Comparison of ENCODE assay signal across 7 cellular contexts in the genomic region with DNA sequence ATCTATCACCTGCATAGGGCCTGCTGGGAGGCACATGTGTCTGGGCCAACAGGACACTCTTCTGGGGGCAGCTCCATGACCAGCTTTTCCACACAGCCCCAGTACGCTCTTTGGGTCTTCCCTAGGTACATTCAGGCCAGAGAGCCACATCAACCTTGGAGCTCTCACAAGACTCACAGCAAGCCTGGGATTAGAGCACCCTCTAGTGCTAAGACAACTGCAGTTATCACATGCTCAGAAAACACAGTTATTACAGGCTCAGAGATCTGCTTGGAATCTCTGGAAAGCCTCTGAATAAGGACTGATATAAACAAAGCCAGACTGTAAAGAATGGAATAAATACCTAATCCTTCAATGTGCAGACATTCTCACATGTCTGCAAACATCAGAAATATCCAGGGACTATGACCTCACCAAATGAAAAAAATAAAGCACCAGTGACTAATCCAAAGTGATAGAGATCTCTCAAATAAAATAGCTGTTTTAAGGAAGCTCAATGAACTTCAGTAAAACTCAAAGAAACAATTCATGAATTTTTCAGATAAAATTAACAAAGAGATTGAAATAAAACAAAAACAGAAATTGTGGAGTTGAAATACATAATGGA.
DNase-seq lines count a peak whose midpoint lies in the region; ATAC-seq and TF ChIP-seq lines count a peak whose summit lies in the region.

No MANE protein-coding gene starts in this region.

- no peaks in the 10 kb centered on the region for H3K4me1 ChIP-seq in Karpas-422 (ENCODE audit: low read length)

- H4K20me1 ChIP-seq in Karpas-422 (ENCODE audit: insufficient read depth, low read depth, low read length) = no peaks in the 10 kb centered on the region

- H3K9ac ChIP-seq in Karpas-422 (ENCODE audit: low read length) = no peak overlapping the region

- H3K79me2 ChIP-seq in Karpas-422 (ENCODE audit: low read length) = no peaks in the 10 kb centered on the region

- H3K27ac ChIP-seq in Karpas-422 (ENCODE audit: low read length) (no peak overlapping the region), WERI-Rb-1 (no peak overlapping the region)

- H3K27me3 ChIP-seq in Karpas-422 (ENCODE audit: low read length) (no peaks in the 10 kb centered on the region), WERI-Rb-1 (ENCODE audit: insufficient read depth, low read depth, severe bottlenecking) (no peaks in the 10 kb centered on the region)

- H3K9me3 ChIP-seq in Karpas-422 (ENCODE audit: low read length) (peaks cover 3% of the 10 kb centered on the region; the same call in 1 of the 2 replicates), WERI-Rb-1 (ENCODE audit: severe bottlenecking) (peaks cover 8% of the 10 kb centered on the region)

- no peak overlapping the region for H3K4me2 ChIP-seq in Karpas-422 (ENCODE audit: low read depth, low read length, poor library complexity, severe bottlenecking)

- H2AFZ ChIP-seq in Karpas-422 (ENCODE audit: low read length) = no peak overlapping the region

- H3K4me3 ChIP-seq in Karpas-422 (ENCODE audit: low read length) = no peak overlapping the region
- H3K4me3 ChIP-seq in WERI-Rb-1 (ENCODE audit: low read depth, low read length) = no peak overlapping the region

- peak; percentile 97 for TF ChIP-seq CTCF in WERI-Rb-1 (IDR thresholded peaks at IDR 0.05; ENCODE audit: low read depth, low read length)

- DNase-seq in G401 (ENCODE audit: low spot score) (peak; percentile 4), Karpas-422 (peak; percentile 80), WERI-Rb-1 (peak; percentile 86), islet precursor cell (peak; percentile 81), superior temporal gyrus (ENCODE audit: extremely low spot score) (no peak)
- DNase-seq in effector CD8-positive, alpha-beta T cell (lab: John Stamatoyannopoulos, UW) = no peak

- in situ Hi-C loops in G401 (cut with HindIII; ENCODE audit: low sequenced_read_pairs) = no loop called here

- peak; percentile 74 for ATAC-seq in GM21367 (IDR thresholded peaks at IDR 0.05; ENCODE audit: unreplicated experiment)

- H3K9me2 ChIP-seq in Karpas-422 (replicated peaks; ENCODE audit: insufficient read depth, low read length) = no peaks in the 10 kb centered on the region

- no peaks in the 10 kb centered on the region for H3K36me3 ChIP-seq in Karpas-422 (ENCODE audit: insufficient read depth, low read length)
- H3K36me3 ChIP-seq in WERI-Rb-1 = no peaks in the 10 kb centered on the region

Comparison
In these comparisons a context has a peak if more than half of its experiments do, and no peak if none do; other contexts are left out.
1. DNase-seq: peak in G401 (single experiment), Karpas-422 (single experiment), WERI-Rb-1 (single experiment) and islet precursor cell (single experiment); none in superior temporal gyrus (single experiment) and effector CD8-positive, alpha-beta T cell (single experiment).